In genomic region chr6:32947552-32948465, GRCh38 we compare ENCODE assay signal across 1 cellular context.
A peak's percentile ranks its signal among the peaks of the same experiment; 100 is the strongest.
TF ChIP-seq lines count a peak whose summit lies in the region.

No MANE protein-coding gene starts in this region.

TF ChIP-seq in GM12878, 131 proteins besides CTCF, POLR2A, EP300 and RAD21 (continues in another document):
- TF ChIP-seq EED (IDR thresholded peaks at IDR 0.05; ENCODE audit: low read depth), result peak; percentile 72
- TF ChIP-seq, protein P1, sequence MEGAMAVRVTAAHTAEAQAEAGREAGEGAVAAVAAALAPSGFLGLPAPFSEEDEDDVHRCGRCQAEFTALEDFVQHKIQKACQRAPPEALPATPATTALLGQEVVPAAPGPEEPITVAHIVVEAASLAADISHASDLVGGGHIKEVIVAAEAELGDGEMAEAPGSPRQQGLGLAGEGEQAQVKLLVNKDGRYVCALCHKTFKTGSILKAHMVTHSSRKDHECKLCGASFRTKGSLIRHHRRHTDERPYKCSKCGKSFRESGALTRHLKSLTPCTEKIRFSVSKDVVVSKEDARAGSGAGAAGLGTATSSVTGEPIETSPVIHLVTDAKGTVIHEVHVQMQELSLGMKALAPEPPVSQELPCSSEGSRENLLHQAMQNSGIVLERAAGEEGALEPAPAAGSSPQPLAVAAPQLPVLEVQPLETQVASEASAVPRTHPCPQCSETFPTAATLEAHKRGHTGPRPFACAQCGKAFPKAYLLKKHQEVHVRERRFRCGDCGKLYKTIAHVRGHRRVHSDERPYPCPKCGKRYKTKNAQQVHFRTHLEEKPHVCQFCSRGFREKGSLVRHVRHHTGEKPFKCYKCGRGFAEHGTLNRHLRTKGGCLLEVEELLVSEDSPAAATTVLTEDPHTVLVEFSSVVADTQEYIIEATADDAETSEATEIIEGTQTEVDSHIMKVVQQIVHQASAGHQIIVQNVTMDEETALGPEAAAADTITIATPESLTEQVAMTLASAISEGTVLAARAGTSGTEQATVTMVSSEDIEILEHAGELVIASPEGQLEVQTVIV (IDR thresholded peaks at IDR 0.05; ENCODE audit: borderline replicate concordance, partially characterized antibody), result no peak
- TF ChIP-seq FOXM1 (IDR thresholded peaks at IDR 0.05; ENCODE audit: low read depth, low read length), result no peak; the same call in 1 of the 2 replicates
- TF ChIP-seq SREBF1 (IDR thresholded peaks at IDR 0.05; ENCODE audit: low read length), result no peak
- TF ChIP-seq NFIC (IDR thresholded peaks at IDR 0.05; ENCODE audit: low read depth, low read length), result 0 out of 2 replicates have a peak, but pooled peaks have one; percentile 59
- peak; percentile 24; the same call in 1 of the 2 replicates for TF ChIP-seq RELB (IDR thresholded peaks at IDR 0.05; ENCODE audit: low read depth)
- TF ChIP-seq HDGF (IDR thresholded peaks at IDR 0.05), result 0 out of 2 replicates have a peak, but pooled peaks have one; percentile 34
- peak; percentile 85 for TF ChIP-seq SMC3 (IDR thresholded peaks at IDR 0.05; ENCODE audit: borderline replicate concordance, low read length)
- TF ChIP-seq, protein P2, sequence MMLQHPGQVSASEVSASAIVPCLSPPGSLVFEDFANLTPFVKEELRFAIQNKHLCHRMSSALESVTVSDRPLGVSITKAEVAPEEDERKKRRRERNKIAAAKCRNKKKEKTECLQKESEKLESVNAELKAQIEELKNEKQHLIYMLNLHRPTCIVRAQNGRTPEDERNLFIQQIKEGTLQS (IDR thresholded peaks at IDR 0.05; ENCODE audit: borderline replicate concordance, extremely low read depth, low read depth, low read length), result no peak
- TF ChIP-seq JUND (IDR thresholded peaks at IDR 0.05; ENCODE audit: low read depth, low read length), result no peak
- no peak for TF ChIP-seq ZSCAN29 (IDR thresholded peaks at IDR 0.05)
- no peak for TF ChIP-seq EGR1 (IDR thresholded peaks at IDR 0.05; ENCODE audit: borderline replicate concordance in 1 of 2, low read depth in 2 of 2, low read length in 2 of 2)
- TF ChIP-seq CEBPZ (IDR thresholded peaks at IDR 0.05; ENCODE audit: low read depth, low read length), result no peak
- peak; percentile 57; the same call in 1 of the 2 replicates for TF ChIP-seq MLLT1 (IDR thresholded peaks at IDR 0.05)
- TF ChIP-seq ZNF274 (IDR thresholded peaks at IDR 0.05; ENCODE audit: insufficient read depth, insufficient read length), result no peak
- TF ChIP-seq ESRRA (IDR thresholded peaks at IDR 0.05; ENCODE audit: low read length), result no peak
- TF ChIP-seq NBN (IDR thresholded peaks at IDR 0.05), result no peak
- TF ChIP-seq, protein P3, sequence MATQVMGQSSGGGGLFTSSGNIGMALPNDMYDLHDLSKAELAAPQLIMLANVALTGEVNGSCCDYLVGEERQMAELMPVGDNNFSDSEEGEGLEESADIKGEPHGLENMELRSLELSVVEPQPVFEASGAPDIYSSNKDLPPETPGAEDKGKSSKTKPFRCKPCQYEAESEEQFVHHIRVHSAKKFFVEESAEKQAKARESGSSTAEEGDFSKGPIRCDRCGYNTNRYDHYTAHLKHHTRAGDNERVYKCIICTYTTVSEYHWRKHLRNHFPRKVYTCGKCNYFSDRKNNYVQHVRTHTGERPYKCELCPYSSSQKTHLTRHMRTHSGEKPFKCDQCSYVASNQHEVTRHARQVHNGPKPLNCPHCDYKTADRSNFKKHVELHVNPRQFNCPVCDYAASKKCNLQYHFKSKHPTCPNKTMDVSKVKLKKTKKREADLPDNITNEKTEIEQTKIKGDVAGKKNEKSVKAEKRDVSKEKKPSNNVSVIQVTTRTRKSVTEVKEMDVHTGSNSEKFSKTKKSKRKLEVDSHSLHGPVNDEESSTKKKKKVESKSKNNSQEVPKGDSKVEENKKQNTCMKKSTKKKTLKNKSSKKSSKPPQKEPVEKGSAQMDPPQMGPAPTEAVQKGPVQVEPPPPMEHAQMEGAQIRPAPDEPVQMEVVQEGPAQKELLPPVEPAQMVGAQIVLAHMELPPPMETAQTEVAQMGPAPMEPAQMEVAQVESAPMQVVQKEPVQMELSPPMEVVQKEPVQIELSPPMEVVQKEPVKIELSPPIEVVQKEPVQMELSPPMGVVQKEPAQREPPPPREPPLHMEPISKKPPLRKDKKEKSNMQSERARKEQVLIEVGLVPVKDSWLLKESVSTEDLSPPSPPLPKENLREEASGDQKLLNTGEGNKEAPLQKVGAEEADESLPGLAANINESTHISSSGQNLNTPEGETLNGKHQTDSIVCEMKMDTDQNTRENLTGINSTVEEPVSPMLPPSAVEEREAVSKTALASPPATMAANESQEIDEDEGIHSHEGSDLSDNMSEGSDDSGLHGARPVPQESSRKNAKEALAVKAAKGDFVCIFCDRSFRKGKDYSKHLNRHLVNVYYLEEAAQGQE (IDR thresholded peaks at IDR 0.05; ENCODE audit: low read depth, low read length), result no peak
- no peak for TF ChIP-seq ZNF592 (IDR thresholded peaks at IDR 0.05)
- TF ChIP-seq RAD51 (IDR thresholded peaks at IDR 0.05), result no peak
- no peak for TF ChIP-seq STAT1 (conservative IDR thresholded peaks at IDR 0.05)
- TF ChIP-seq WRNIP1 (IDR thresholded peaks at IDR 0.05; ENCODE audit: borderline replicate concordance, low read depth, low read length), result peak; percentile 23; the same call in 1 of the 2 replicates
- TF ChIP-seq PRDM15 (CRISPR knock-in tag; IDR thresholded peaks at IDR 0.05), result no peak
- TF ChIP-seq POU2F2 (IDR thresholded peaks at IDR 0.05; ENCODE audit: borderline replicate concordance, low read depth, low read length), result peak; percentile 90; the same call in 2 of the 3 replicates
- 0 out of 2 replicates have a peak, but pooled peaks have one; percentile 24 for TF ChIP-seq CBFB (IDR thresholded peaks at IDR 0.05; ENCODE audit: low read depth)
- TF ChIP-seq FOS (IDR thresholded peaks at IDR 0.05; ENCODE audit: borderline replicate concordance, extremely low read depth, insufficient read length), result no peak
- TF ChIP-seq HDAC6 (IDR thresholded peaks at IDR 0.05; ENCODE audit: unreplicated experiment), result no peak
- no peak for TF ChIP-seq TARDBP (IDR thresholded peaks at IDR 0.05; ENCODE audit: borderline replicate concordance)
- no peak for TF ChIP-seq RCOR1 (conservative IDR thresholded peaks at IDR 0.05; ENCODE audit: low read depth, low read length)
- TF ChIP-seq NFXL1 (IDR thresholded peaks at IDR 0.05; ENCODE audit: borderline replicate concordance), result no peak
- no peak for TF ChIP-seq GATAD2B (conservative IDR thresholded peaks at IDR 0.05; ENCODE audit: low read depth)
- TF ChIP-seq MEF2A (IDR thresholded peaks at IDR 0.05; ENCODE audit: insufficient read depth, low read depth, low read length), result no peak
- TF ChIP-seq SPI1 (IDR thresholded peaks at IDR 0.05; ENCODE audit: borderline replicate concordance, insufficient read depth, low read depth, low read length), result no peak
- TF ChIP-seq MYC (IDR thresholded peaks at IDR 0.05; ENCODE audit: insufficient read depth, insufficient read length, insufficient replicate concordance, low read length, severe bottlenecking), result no peak
- no peak; the same call in 1 of the 2 replicates for TF ChIP-seq YY1 (IDR thresholded peaks at IDR 0.05; ENCODE audit: low read depth, low read length)
- peak; percentile 59 for TF ChIP-seq POLR2AphosphoS5 (IDR thresholded peaks at IDR 0.05; ENCODE audit: low read length)
- no peak for TF ChIP-seq TCF3 (IDR thresholded peaks at IDR 0.05; ENCODE audit: borderline replicate concordance, insufficient read depth, low read depth, low read length)
